ENCODE assay signal across 8 cellular contexts in the genomic region with DNA sequence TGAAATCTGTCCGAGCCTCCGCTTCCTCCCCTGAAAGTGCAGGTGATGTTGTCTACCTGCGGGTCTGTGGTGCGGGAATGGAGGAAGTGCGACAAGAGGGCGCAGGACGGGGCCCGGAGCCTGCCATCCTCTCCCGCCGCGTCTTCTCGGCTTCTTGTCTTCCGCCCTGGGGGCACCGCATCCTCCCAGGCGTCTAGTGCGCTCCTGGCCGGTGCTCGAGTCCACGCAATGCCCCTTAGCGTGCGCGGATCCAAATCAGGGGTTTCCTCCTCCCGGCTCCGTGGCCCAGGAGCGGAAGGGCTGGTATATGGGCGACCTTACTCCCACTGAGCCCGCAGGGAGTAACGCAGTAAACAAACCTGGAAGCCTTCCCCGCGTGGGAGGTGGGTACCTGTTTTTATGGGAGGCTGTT. TPM values are rescaled to one million over a fixed set of nuclear protein-coding genes. Genes with fewer than 3 reads are reported as not detected.
DNase-seq lines count a peak whose midpoint lies in the region; ATAC-seq and TF ChIP-seq lines count a peak whose summit lies in the region.

No MANE protein-coding gene starts in this region.

- peak overlapping the region; percentile 88 for H2AFZ ChIP-seq in KMS-11 (ENCODE audit: low read depth)

- CTCF ChIA-PET in AG04449 (lab: Yijun Ruan, JAX): no interaction called here

- DNase-seq in AG04449 (ENCODE audit: low read depth, low spot score): no peak
- DNase-seq in activated T-cell treated with anti-CD3 and anti-CD28 coated beads for 48 hours (ENCODE audit: low read depth): peak; percentile 25
- peak; percentile 6 for DNase-seq in fibroblast of pulmonary artery (ENCODE audit: low read depth)
- DNase-seq in omental fat pad (ENCODE audit: low spot score): no peak
- no peak for DNase-seq in NCI-H1930 (lab: John Stamatoyannopoulos, UW)
- DNase-seq in NCI-H1436 (lab: John Stamatoyannopoulos, UW): no peak

- H3K36me3 ChIP-seq in KMS-11 (ENCODE audit: insufficient read depth): no peaks in the 10 kb centered on the region

- H3K4me3 ChIP-seq in AG04449 (ENCODE audit: low read depth, low read length): peak overlapping the region; percentile 95
- no peak overlapping the region for H3K4me3 ChIP-seq in KMS-11 (IDR thresholded peaks at IDR 0.05; ENCODE audit: insufficient read depth, low read depth, low read length)
- peak overlapping the region; percentile 94 for H3K4me3 ChIP-seq in fibroblast of pulmonary artery (replicated peaks; ENCODE audit: low read depth, low read length)

- peaks cover 44% of the 10 kb centered on the region for H3K4me1 ChIP-seq in KMS-11 (ENCODE audit: low read depth, poor library complexity, severe bottlenecking)

- peak overlapping the region; percentile 51 for H3K9ac ChIP-seq in KMS-11

- peak overlapping the region; percentile 73 for H3K27ac ChIP-seq in KMS-11

- POLR2A ChIA-PET in AG04449 (lab: Yijun Ruan, JAX): no interaction called here

- H3K4me2 ChIP-seq in KMS-11: peak overlapping the region; percentile 87

- ATAC-seq in GM19467 (IDR thresholded peaks at IDR 0.05; ENCODE audit: unreplicated experiment): peak; percentile 11
- peak; percentile 33 for ATAC-seq in omental fat pad (ENCODE audit: low FRiP score)

- H3K27me3 ChIP-seq in KMS-11 (ENCODE audit: insufficient read depth, low read depth): no peaks in the 10 kb centered on the region

- TF ChIP-seq CTCF in AG04449 (IDR thresholded peaks at IDR 0.05; ENCODE audit: insufficient read depth, low read length, missing control alignments): no peak
- TF ChIP-seq CTCF in KMS-11 (conservative IDR thresholded peaks at IDR 0.05; ENCODE audit: low read depth, low read length): no peak; the same call in 1 of the 2 replicates
- no peak for TF ChIP-seq CTCF in fibroblast of pulmonary artery (IDR thresholded peaks at IDR 0.05; ENCODE audit: low read length, missing control alignments)
- no peak for TF ChIP-seq CTCF in omental fat pad (IDR thresholded peaks at IDR 0.05)

- no peaks in the 10 kb centered on the region for H4K20me1 ChIP-seq in KMS-11 (ENCODE audit: insufficient read depth)

- peaks cover 31% of the 10 kb centered on the region for H3K79me2 ChIP-seq in KMS-11 (ENCODE audit: insufficient read depth, low read depth)

RNA-seq across cellular contexts. Expression of a gene that starts 0.4 kb away (rescaled TPM):
- total RNA-seq in omental fat pad: 10 to 100 TPM in 3 of 4 donors, 1 to 10 TPM in 1; 8.8 to 19.9 (median 18.8) TPM

RNA-seq across cellular contexts. Expression of a gene that starts 7.1 kb away (rescaled TPM):
- total RNA-seq in omental fat pad: 10 to 100 TPM in 3 of 4 donors, 1 to 10 TPM in 1; 9.5 to 20.5 (median 16.6) TPM

Comparison
In these comparisons a context has a peak if more than half of its experiments do, and no peak if none do; other contexts are left out.
1. DNase-seq: peak in activated T-cell treated with anti-CD3 and anti-CD28 coated beads for 48 hours (single experiment) and fibroblast of pulmonary artery (single experiment); none in AG04449 (single experiment), omental fat pad (single experiment), NCI-H1930 (0 of 2) and NCI-H1436 (single experiment).